8 cellular contexts compared by ENCODE assay signal in genomic region chr14:101965796-101966718, GRCh38. TPM values are rescaled to one million over a fixed set of nuclear protein-coding genes. Genes with fewer than 3 reads are reported as not detected.
DNase-seq lines count a peak whose midpoint lies in the region; ATAC-seq and TF ChIP-seq lines count a peak whose summit lies in the region.

No MANE protein-coding gene starts in this region.

- no peak for TF ChIP-seq EP300 in suprapubic skin (IDR thresholded peaks at IDR 0.05)

- TF ChIP-seq CTCF in suprapubic skin (IDR thresholded peaks at IDR 0.05): no peak

- no peaks in the 10 kb centered on the region for H3K36me3 ChIP-seq in suprapubic skin

- no peak for TF ChIP-seq POLR2A in suprapubic skin (IDR thresholded peaks at IDR 0.05)

- H3K27me3 Mint-ChIP-seq in activated CD8-positive, alpha-beta memory T cell treated with anti-CD3 and anti-CD28 coated beads, Interleukin-2, amount 10 ng/mL, durations not matched to agents 7 days and 5 days: peaks cover 2% of the 10 kb centered on the region
- peaks cover 4% of the 10 kb centered on the region for H3K27me3 Mint-ChIP-seq in activated CD4-positive, alpha-beta memory T cell treated with anti-CD3 and anti-CD28 coated beads, Interleukin-2, amount 10 ng/mL, durations not matched to agents 7 days and 5 days

- H3K27ac Mint-ChIP-seq in activated CD8-positive, alpha-beta memory T cell treated with anti-CD3 and anti-CD28 coated beads, Interleukin-2, amount 10 ng/mL, durations not matched to agents 7 days and 5 days: peak overlapping the region; percentile 89
- H3K27ac Mint-ChIP-seq in activated CD4-positive, alpha-beta memory T cell treated with anti-CD3 and anti-CD28 coated beads, Interleukin-2, amount 10 ng/mL, durations not matched to agents 7 days and 5 days: peak overlapping the region; percentile 85

- H3K36me3 Mint-ChIP-seq in activated CD8-positive, alpha-beta memory T cell treated with anti-CD3 and anti-CD28 coated beads, Interleukin-2, amount 10 ng/mL, durations not matched to agents 7 days and 5 days: peaks cover 21% of the 10 kb centered on the region
- H3K36me3 Mint-ChIP-seq in activated CD4-positive, alpha-beta memory T cell treated with anti-CD3 and anti-CD28 coated beads, Interleukin-2, amount 10 ng/mL, durations not matched to agents 7 days and 5 days (ENCODE audit: low read depth): peaks cover 27% of the 10 kb centered on the region

- no peak for ATAC-seq in activated CD8-positive, alpha-beta memory T cell treated with anti-CD3 and anti-CD28 coated beads, Interleukin-2, amount 10 ng/mL, durations not matched to agents 7 days and 5 days
- ATAC-seq in HG03442 (IDR thresholded peaks at IDR 0.05; ENCODE audit: unreplicated experiment): no peak
- no peak for ATAC-seq in HG02759 (IDR thresholded peaks at IDR 0.05; ENCODE audit: unreplicated experiment)
- no peak for ATAC-seq in GM21423 (IDR thresholded peaks at IDR 0.05; ENCODE audit: unreplicated experiment)

- peak overlapping the region; percentile 99 for H3K27ac ChIP-seq in suprapubic skin

- peaks cover 40% of the 10 kb centered on the region for H3K4me1 ChIP-seq in suprapubic skin

- no peak for DNase-seq in activated CD8-positive, alpha-beta memory T cell treated with anti-CD3 and anti-CD28 coated beads, Interleukin-2, amount 10 ng/mL, durations not matched to agents 7 days and 5 days
- DNase-seq in activated CD8-positive, alpha-beta memory T cell treated with anti-CD3 and anti-CD28 coated beads for 24 hours: no peak
- DNase-seq in activated CD4-positive, alpha-beta memory T cell treated with anti-CD3 and anti-CD28 coated beads, Interleukin-2, amount 10 ng/mL, durations not matched to agents 7 days and 5 days: no peak
- DNase-seq in suprapubic skin (ENCODE audit: low spot score in 2 of 2): no peak

- no peaks in the 10 kb centered on the region for H3K27me3 ChIP-seq in suprapubic skin

- CTCF ChIA-PET in activated CD8-positive, alpha-beta memory T cell treated with anti-CD3 and anti-CD28 coated beads, Interleukin-2, amount 10 ng/mL, durations not matched to agents 7 days and 5 days (lab: Charles Lee): interaction anchor here (0.9 to 3.6 kb wide), 12 partner anchors 8 to 354 kb away, joined by 3 to 15 read pairs (median 4); partner anchors contain the start of gene ZNF839
- CTCF ChIA-PET in activated CD4-positive, alpha-beta memory T cell treated with anti-CD3 and anti-CD28 coated beads, Interleukin-2, amount 10 ng/mL, durations not matched to agents 7 days and 5 days (lab: Charles Lee): interaction anchor here (1.1 to 2.2 kb wide), 6 partner anchors 17 to 351 kb away, joined by 4 to 7 read pairs (median 4); no protein-coding TSS in a partner anchor

- 39% methylated on average over 5 of the region's 5 CpGs for WGBS in suprapubic skin

- H3K9me3 ChIP-seq in iPS-18c (ENCODE audit: control insufficient read depth, insufficient read depth, low read length): no peaks in the 10 kb centered on the region
- no peaks in the 10 kb centered on the region for H3K9me3 ChIP-seq in suprapubic skin

- H3K4me3 Mint-ChIP-seq in activated CD8-positive, alpha-beta memory T cell treated with anti-CD3 and anti-CD28 coated beads, Interleukin-2, amount 10 ng/mL, durations not matched to agents 7 days and 5 days: peak overlapping the region; percentile 88
- peak overlapping the region; percentile 90 for H3K4me3 Mint-ChIP-seq in activated CD4-positive, alpha-beta memory T cell treated with anti-CD3 and anti-CD28 coated beads, Interleukin-2, amount 10 ng/mL, durations not matched to agents 7 days and 5 days

- POLR2A ChIA-PET in activated CD4-positive, alpha-beta memory T cell treated with anti-CD3 and anti-CD28 coated beads, Interleukin-2, amount 10 ng/mL, durations not matched to agents 7 days and 5 days (lab: Charles Lee): interaction anchor here (0.7 to 3.7 kb wide), 10 partner anchors 18 to 1591 kb away, joined by 3 to 28 read pairs (median 6); partner anchors contain the start of genes HSP90AA1 and MOK

- H3K4me3 ChIP-seq in iPS-18c (ENCODE audit: insufficient read depth, low read depth, low read length): peak overlapping the region; percentile 98; the same call in 1 of the 2 replicates
- peak overlapping the region; percentile 100 for H3K4me3 ChIP-seq in suprapubic skin

- no peaks in the 10 kb centered on the region for H3K9me3 Mint-ChIP-seq in activated CD8-positive, alpha-beta memory T cell treated with anti-CD3 and anti-CD28 coated beads, Interleukin-2, amount 10 ng/mL, durations not matched to agents 7 days and 5 days (ENCODE audit: low read depth)
- no peaks in the 10 kb centered on the region for H3K9me3 Mint-ChIP-seq in activated CD4-positive, alpha-beta memory T cell treated with anti-CD3 and anti-CD28 coated beads, Interleukin-2, amount 10 ng/mL, durations not matched to agents 7 days and 5 days

- peaks cover 44% of the 10 kb centered on the region for H3K4me1 Mint-ChIP-seq in activated CD8-positive, alpha-beta memory T cell treated with anti-CD3 and anti-CD28 coated beads, Interleukin-2, amount 10 ng/mL, durations not matched to agents 7 days and 5 days
- H3K4me1 Mint-ChIP-seq in activated CD4-positive, alpha-beta memory T cell treated with anti-CD3 and anti-CD28 coated beads, Interleukin-2, amount 10 ng/mL, durations not matched to agents 7 days and 5 days: peaks cover 44% of the 10 kb centered on the region

RNA-seq across cellular contexts. Expression of gene DYNC1H1, which starts 1.7 kb away (rescaled TPM):
- total RNA-seq in activated CD8-positive, alpha-beta memory T cell treated with anti-CD3 and anti-CD28 coated beads, Interleukin-2, amount 10 ng/mL, durations not matched to agents 7 days and 5 days: 100 to 1,000 TPM; 308 to 325 TPM
- total RNA-seq in activated CD4-positive, alpha-beta memory T cell treated with anti-CD3 and anti-CD28 coated beads, Interleukin-2, amount 10 ng/mL, durations not matched to agents 7 days and 5 days: 100 to 1,000 TPM; 223 to 241 TPM
- total RNA-seq in suprapubic skin: 100 to 1,000 TPM; 556 to 753 (median 634) TPM
